Comparison of ENCODE assay signal across 8 cellular contexts in the genomic region with DNA sequence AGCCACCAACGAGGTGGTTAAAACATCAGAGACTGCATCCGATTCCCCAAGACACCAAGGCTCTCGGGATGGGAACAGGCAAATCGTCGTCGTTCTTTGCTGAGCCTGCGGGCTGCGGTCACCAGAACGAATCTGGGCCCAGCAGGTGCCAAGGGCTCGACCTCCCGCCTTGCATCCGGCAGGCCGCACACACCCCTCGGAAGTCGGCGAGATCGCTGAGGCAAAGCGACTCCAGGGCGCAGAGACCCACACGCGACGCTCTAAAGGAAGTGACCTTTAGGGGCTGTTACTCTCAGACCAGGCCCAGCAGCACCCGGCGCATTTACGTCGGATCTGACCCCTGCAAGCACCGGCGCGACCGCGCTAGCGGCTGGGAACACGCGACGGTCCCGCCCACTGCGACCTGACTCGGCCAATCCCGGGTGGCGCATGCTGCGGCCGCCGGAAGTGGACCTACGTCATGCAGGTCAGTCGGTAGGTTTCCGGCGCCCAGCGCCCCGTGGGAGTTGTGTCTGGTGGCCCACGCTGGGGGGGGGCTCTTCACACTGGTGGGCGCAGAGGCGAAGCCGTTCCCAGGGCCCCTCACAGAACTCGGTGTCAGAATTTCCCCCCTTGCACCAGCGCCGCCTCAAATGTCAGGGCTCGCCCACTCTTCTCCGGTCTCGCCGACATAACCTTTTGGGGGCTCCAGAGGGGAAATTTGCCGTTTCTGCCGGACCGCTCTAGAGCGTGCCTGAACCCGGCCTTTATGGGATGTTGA.
A peak's percentile ranks its signal among the peaks of the same experiment; 100 is the strongest.
DNase-seq lines count a peak whose midpoint lies in the region; ATAC-seq and TF ChIP-seq lines count a peak whose summit lies in the region.

No MANE protein-coding gene starts in this region.

- peak; percentile 95 for ATAC-seq in HG03045 (IDR thresholded peaks at IDR 0.05; ENCODE audit: unreplicated experiment)

- H3K4me3 ChIP-seq in choroid plexus epithelial cell (ENCODE audit: low read depth, low read length), result peak overlapping the region; percentile 61

- no peak for TF ChIP-seq CTCF in choroid plexus epithelial cell (conservative IDR thresholded peaks at IDR 0.05; ENCODE audit: low read depth, low read length)

- DNase-seq in NCI-H2081 (lab: John Stamatoyannopoulos, UW), result peak; percentile 56 to 77
- no peak for DNase-seq in NCI-H2081 treated with DMSO at 0.1 percent for 48 hours (lab: John Stamatoyannopoulos, UW)
- peak; percentile 91 for DNase-seq in NCI-H2196 treated with DMSO at 0.1 percent for 48 hours (lab: John Stamatoyannopoulos, UW; ENCODE audit: unreplicated experiment)
- DNase-seq in activated CD4-positive, alpha-beta T cell treated with anti-CD3 and anti-CD28 coated beads for 24 hours (ENCODE audit: low read depth in 2 of 2), result peak; percentile 59 to 83
- peak; percentile 93 for DNase-seq in choroid plexus epithelial cell (ENCODE audit: low read depth)
- DNase-seq in left kidney (ENCODE audit: low read depth, low spot score), result peak; percentile 97
- peak; percentile 72 to 85 for DNase-seq in stimulated activated CD4-positive, alpha-beta T cell treated with anti-CD3 and anti-CD28 coated beads, Interleukin-4, amount 100 ng/mL, for 48 hours (ENCODE audit: low read depth in 2 of 2)
